In the genomic region with DNA sequence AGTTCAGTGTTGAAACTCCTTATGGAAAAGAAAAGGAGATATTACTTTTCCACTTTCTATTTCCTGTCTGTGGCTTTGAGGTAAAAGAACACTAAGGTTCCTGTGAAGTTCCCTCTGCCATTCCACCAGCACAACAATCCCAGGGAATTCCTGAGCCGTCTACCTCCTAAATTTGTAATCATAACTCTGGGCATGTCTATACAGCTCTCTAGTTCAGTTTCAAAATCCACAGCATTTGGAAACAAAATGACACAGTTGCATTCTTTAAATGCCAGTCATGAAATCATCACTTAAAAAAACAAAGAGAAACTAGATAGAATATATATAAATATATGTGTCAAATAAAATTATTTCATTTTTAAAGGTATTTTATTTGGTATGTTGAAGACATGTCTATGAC, we compare ENCODE assay signal across 20 cellular contexts. TPM values are rescaled to one million over a fixed set of nuclear protein-coding genes. Genes with fewer than 3 reads are reported as not detected.
DNase-seq lines count a peak whose midpoint lies in the region; ATAC-seq and TF ChIP-seq lines count a peak whose summit lies in the region.
"Had no signal": no experiment of that assay in that cellular context is flagged by ENCODE, and none has a peak within 500 bp of the region (broad histone marks: within the 10 kb centered on the region; RNA-seq: fewer than 3 reads in every experiment).

No MANE protein-coding gene starts in this region.

- H3K4me1 Mint-ChIP-seq in endothelial cell (ENCODE audit: unreplicated experiment), result peaks cover 63% of the 10 kb centered on the region
- H3K4me1 Mint-ChIP-seq: CD8-positive, alpha-beta memory T cell; H9 had no signal

- peaks cover 35 to 92% (median 61%) of the 10 kb centered on the region in 4 donors for H3K36me3 ChIP-seq in esophagus muscularis mucosa

- no peaks in the 10 kb centered on the region for H3K9me3 ChIP-seq in esophagus muscularis mucosa
- H3K9me3 ChIP-seq: mucosa of descending colon, psoas muscle had no signal

- TF ChIP-seq EP300 in esophagus muscularis mucosa (IDR thresholded peaks at IDR 0.05), result no peak

- peaks cover 4% of the 10 kb centered on the region for H3K27me3 Mint-ChIP-seq in endothelial cell (ENCODE audit: unreplicated experiment)
- H3K27me3 Mint-ChIP-seq: CD8-positive, alpha-beta memory T cell; stimulated activated naive B cell treated with anti-CD40 and anti-IgM and Interleukin-4, amounts not matched to agents 10 μg/mL and 1 μg/mL and 100 μg/mL, for 72 hours; T-cell had no signal

- no peak overlapping the region for H3K27ac ChIP-seq in esophagus muscularis mucosa (replicated peaks in 1 of 4)
- H3K27ac ChIP-seq: PC-9, psoas muscle had no signal

- peak overlapping the region; percentile 96 for H3K27ac Mint-ChIP-seq in endothelial cell (ENCODE audit: unreplicated experiment)
- H3K27ac Mint-ChIP-seq: H9; stimulated activated naive B cell treated with anti-CD40 and anti-IgM and Interleukin-4, amounts not matched to agents 10 μg/mL and 1 μg/mL and 100 μg/mL, for 72 hours; T-cell had no signal

- H3K27me3 ChIP-seq in esophagus muscularis mucosa, result no peaks in the 10 kb centered on the region

- H3K4me3 Mint-ChIP-seq in endothelial cell (ENCODE audit: unreplicated experiment), result peak overlapping the region; percentile 62
- H3K4me3 Mint-ChIP-seq: CD8-positive, alpha-beta memory T cell; H9; stimulated activated naive B cell treated with anti-CD40 and anti-IgM and Interleukin-4, amounts not matched to agents 10 μg/mL and 1 μg/mL and 100 μg/mL, for 72 hours; T-cell had no signal

- peaks cover 0 to 4% (median 0%) of the 10 kb centered on the region in 4 donors for H3K4me1 ChIP-seq in esophagus muscularis mucosa
- H3K4me1 ChIP-seq: psoas muscle had no signal

- peaks cover 29% of the 10 kb centered on the region for H3K36me3 Mint-ChIP-seq in endothelial cell (ENCODE audit: low read depth, unreplicated experiment)

- no peak for ATAC-seq in HG02973 (IDR thresholded peaks at IDR 0.05; ENCODE audit: unreplicated experiment)
- ATAC-seq: mucosa of descending colon; psoas muscle; stimulated activated naive B cell treated with anti-CD40 and anti-IgM and Interleukin-4, amounts not matched to agents 10 μg/mL and 1 μg/mL and 100 μg/mL, for 72 hours; T-cell had no signal

- no peaks in the 10 kb centered on the region for H3K9me3 Mint-ChIP-seq in endothelial cell (ENCODE audit: unreplicated experiment)
- H3K9me3 Mint-ChIP-seq: CD8-positive, alpha-beta memory T cell; H9; stimulated activated naive B cell treated with anti-CD40 and anti-IgM and Interleukin-4, amounts not matched to agents 10 μg/mL and 1 μg/mL and 100 μg/mL, for 72 hours; T-cell had no signal

- peak; percentile 14 for DNase-seq in AG09309 (ENCODE audit: low read depth)
- DNase-seq in LHCN-M2 (ENCODE audit: low read depth), result peak; percentile 75
- DNase-seq in endothelial cell (ENCODE audit: low spot score), result no peak
- DNase-seq in myocyte (ENCODE audit: low read depth), result peak; percentile 42
- no peak for DNase-seq in esophagus muscularis mucosa (ENCODE audit: extremely low spot score)
- DNase-seq in DMS53 (lab: John Stamatoyannopoulos, UW), result no peak
- DNase-seq in NCI-H1092 (lab: John Stamatoyannopoulos, UW), result no peak
- DNase-seq: activated CD4-positive, CD25-positive, alpha-beta regulatory T cell treated with anti-CD3 and anti-CD28 coated beads, Interleukin-2, amount 50 U/mL, for 72 hours; activated T-cell treated with anti-CD3 and anti-CD28 coated beads, Interleukin-2, amount 50 U/mL, for 1 hour; CD8-positive, alpha-beta memory T cell; H9; mucosa of descending colon; NCI-H1105; NCI-H510A; PC-9; psoas muscle; stimulated activated CD4-positive, alpha-beta T cell treated with anti-CD3 and anti-CD28 coated beads, Interleukin-4, amount 100 ng/mL, for 1 hour; stimulated activated naive B cell treated with anti-CD40 and anti-IgM and Interleukin-4, amounts not matched to agents 10 μg/mL and 1 μg/mL and 100 μg/mL, for 72 hours; T-cell had no signal

- 47% methylated on average over 1 of the region's 1 CpG for WGBS in esophagus muscularis mucosa

- TF ChIP-seq CTCF in AG09309 (IDR thresholded peaks at IDR 0.05; ENCODE audit: control insufficient read depth, insufficient read depth, low read depth, low read length, missing control alignments) (no peak), endothelial cell (IDR thresholded peaks at IDR 0.05; ENCODE audit: unreplicated experiment) (no peak), esophagus muscularis mucosa (IDR thresholded peaks at IDR 0.05) (no peak)

- no peak for TF ChIP-seq POLR2A in esophagus muscularis mucosa (IDR thresholded peaks at IDR 0.05; ENCODE audit: low read depth)

- H3K4me3 ChIP-seq in AG09309 (ENCODE audit: control insufficient read depth, low read depth, low read length), result no peak overlapping the region
- no peak overlapping the region for H3K4me3 ChIP-seq in esophagus muscularis mucosa
- H3K4me3 ChIP-seq: mucosa of descending colon, PC-9, psoas muscle had no signal

- intact Hi-C loops in esophagus muscularis mucosa (cut with DNase I), result no loop called here

RNA-seq across cellular contexts. Expression of a gene that starts 9.0 kb away (rescaled TPM):
- total RNA-seq in LHCN-M2 (2014; rRNA removed) (19.0 and 28.2 TPM in 2 replicates), endothelial cell (ENCODE audit: unreplicated experiment) (346 TPM), myocyte (27.1 and 29.0 TPM in 2 replicates), esophagus muscularis mucosa (1 to 10 TPM; 5.4 to 7.5 (median 6.8) TPM)
- polyA plus RNA-seq in LHCN-M2 (2012), result 12.4 TPM
- 28.5 TPM for polyA plus RNA-seq in myocyte (2012)
- polyA plus RNA-seq: CD8-positive, alpha-beta memory T cell had no signal

RNA-seq across cellular contexts. Expression of a gene that starts 35.5 kb away (rescaled TPM):
- total RNA-seq in LHCN-M2 (2014; rRNA removed) (43.9 and 56.9 TPM in 2 replicates), endothelial cell (ENCODE audit: unreplicated experiment) (51.6 TPM), myocyte (95.1 and 110 TPM in 2 replicates), esophagus muscularis mucosa (10 to 100 TPM; 29.5 to 34.0 (median 33.1) TPM)
- 13.4 TPM for polyA plus RNA-seq in LHCN-M2 (2012)
- 30.4 TPM for polyA plus RNA-seq in myocyte (2012)

RNA-seq across cellular contexts. Expression of a gene that starts 40.3 kb away (rescaled TPM):
- total RNA-seq in LHCN-M2 (2014; rRNA removed) (91.8 and 113 TPM in 2 replicates), endothelial cell (ENCODE audit: unreplicated experiment) (58.1 TPM), myocyte (48.5 and 68.5 TPM in 2 replicates), esophagus muscularis mucosa (1 to 10 TPM; 2.1 to 5.5 (median 4.4) TPM)
- polyA plus RNA-seq in LHCN-M2 (2012), result 31.4 TPM
- 14.2 TPM for polyA plus RNA-seq in myocyte (2012)

Comparison
In these comparisons a context has a peak if more than half of its experiments do, and no peak if none do; other contexts are left out.
1. DNase-seq: peak in AG09309 (single experiment), LHCN-M2 (single experiment) and myocyte (single experiment); none in endothelial cell (single experiment), esophagus muscularis mucosa (single experiment), DMS53 (single experiment) and NCI-H1092 (single experiment).
2. RNA of a gene that starts 9.0 kb away (total RNA-seq): 346 TPM in endothelial cell (single experiment); 27.1 to 29.0 TPM in myocyte, 19.0 to 28.2 TPM in LHCN-M2 and 5.4 to 7.5 TPM in esophagus muscularis mucosa; every median in the first group is over 10 times any median in the second.